In the genomic region with DNA sequence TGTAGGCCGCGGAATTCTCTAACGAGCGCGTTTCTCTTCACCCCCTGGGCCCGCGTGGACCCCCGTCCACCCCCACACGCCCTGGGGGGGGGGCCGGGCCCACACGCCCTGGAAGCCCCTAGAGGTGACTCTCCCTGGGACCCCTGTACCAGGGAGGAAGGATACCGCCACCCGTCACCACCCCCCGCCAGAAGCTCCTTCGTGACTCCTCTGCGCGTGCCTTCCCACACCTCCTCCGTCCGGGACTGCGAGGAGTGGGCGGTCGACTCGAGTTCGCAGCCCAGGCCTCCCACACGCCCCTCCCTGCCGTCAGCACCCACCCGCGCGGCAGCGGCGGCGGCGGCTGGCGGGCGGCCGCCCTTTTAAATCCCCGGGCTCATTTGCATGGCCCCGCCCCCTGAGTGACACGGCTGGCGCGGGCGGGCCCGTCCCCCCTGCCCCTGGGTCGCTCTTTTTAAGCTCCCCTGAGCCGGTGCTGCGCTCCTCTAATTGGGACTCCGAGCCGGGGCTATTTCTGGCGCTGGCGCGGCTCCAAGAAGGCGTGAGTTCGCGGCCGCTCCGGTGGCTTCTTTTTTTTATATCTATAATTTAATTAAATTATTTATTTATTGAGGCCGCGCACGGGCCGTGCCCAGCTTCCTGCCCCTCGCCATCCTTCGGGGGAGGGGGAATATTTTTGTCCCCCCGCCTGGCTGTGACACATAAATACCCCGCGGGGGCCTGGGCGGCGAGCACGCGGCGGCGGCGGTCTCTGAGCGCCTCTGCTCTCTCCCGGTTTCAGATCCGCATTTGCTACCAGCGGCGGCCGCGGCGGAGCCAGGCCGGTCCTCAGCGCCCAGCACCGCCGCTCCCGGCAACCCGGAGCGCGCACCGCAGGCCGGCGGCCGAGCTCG, we compare ENCODE assay signal across 8 cellular contexts. TPM values are rescaled to one million over a fixed set of nuclear protein-coding genes. Genes with fewer than 3 reads are reported as not detected.
A peak's percentile ranks its signal among the peaks of the same experiment; 100 is the strongest.
DNase-seq lines count a peak whose midpoint lies in the region; FAIRE-seq and TF ChIP-seq lines count a peak whose summit lies in the region.

TSS of gene HMGA1 (plus strand) at position 451 of the 893 bp plus-strand sequence. CDS start 3,908 bp downstream, outside the sequence.

- H3K9me3 Mint-ChIP-seq in neural progenitor cell, result no peaks in the 10 kb centered on the region

- H3K36me3 Mint-ChIP-seq in neural progenitor cell, result peaks cover 8% of the 10 kb centered on the region

- peak within 1 kb of the TSS; percentile 91 for H3K9ac ChIP-seq in neural progenitor cell

- H3K79me2 ChIP-seq in neural progenitor cell (ENCODE audit: low read depth), result peaks cover 67% of the 10 kb centered on the region

- peaks cover 76% of the 10 kb centered on the region for H3F3A ChIP-seq in neural progenitor cell (ENCODE audit: low read depth)

- H3K36me3 ChIP-seq in MG63 (peaks cover 5% of the 10 kb centered on the region; the same call in 1 of the 2 replicates), neural progenitor cell (peaks cover 6% of the 10 kb centered on the region)

- H3K4me3 ChIP-seq in MG63 (peak within 1 kb of the TSS; percentile 69), foreskin fibroblast (ENCODE audit: low read depth in 1 of 2, low read length in 2 of 2) (peak within 1 kb of the TSS; percentile 66 to 69), neural progenitor cell (peak within 1 kb of the TSS; percentile 99)

- peaks cover 4% of the 10 kb centered on the region for H3K27me3 Mint-ChIP-seq in neural progenitor cell (ENCODE audit: insufficient read depth, low read depth)

- peak; percentile 90 for DNase-seq in EH (ENCODE audit: low read depth)
- DNase-seq in H54 (ENCODE audit: insufficient read length, low spot score), result peak; percentile 96
- peak; percentile 82 for DNase-seq in MG63
- DNase-seq in SIG-M5 treated with dmso at 0.1 percent for 504 hours (lab: John Stamatoyannopoulos, UW; ENCODE audit: unreplicated experiment), result peak; percentile 88
- DNase-seq in activated gamma-delta T cell (lab: John Stamatoyannopoulos, UW), result peak; percentile 81
- DNase-seq in foreskin fibroblast, result peak; percentile 97 to 99
- DNase-seq in neural progenitor cell (ENCODE audit: low spot score), result peak; percentile 98
- peak; percentile 59 for DNase-seq in stromal cell of bone marrow (ENCODE audit: low read depth)

- H3K4me3 Mint-ChIP-seq in neural progenitor cell, result peak within 1 kb of the TSS; percentile 89

- peaks cover 41% of the 10 kb centered on the region for H4K20me1 ChIP-seq in neural progenitor cell (ENCODE audit: low read depth)

- H3K27ac Mint-ChIP-seq in neural progenitor cell, result peak within 1 kb of the TSS; percentile 98

- TF ChIP-seq POLR2A in H54 (IDR thresholded peaks at IDR 0.05; ENCODE audit: low read depth, low read length), result peak; percentile 59

- H3K27me3 ChIP-seq in MG63 (no peaks in the 10 kb centered on the region), neural progenitor cell (no peaks in the 10 kb centered on the region)

- H3K9me3 ChIP-seq in MG63, result no peaks in the 10 kb centered on the region
- no peaks in the 10 kb centered on the region for H3K9me3 ChIP-seq in neural progenitor cell (ENCODE audit: low read depth)

- TF ChIP-seq CTCF in foreskin fibroblast (IDR thresholded peaks at IDR 0.05; ENCODE audit: low read depth, low read length), result no peak
- TF ChIP-seq CTCF in neural progenitor cell (IDR thresholded peaks at IDR 0.05), result no peak

- H3K4me2 ChIP-seq in neural progenitor cell, result peak within 1 kb of the TSS; percentile 100

- peak within 1 kb of the TSS; percentile 100 for H3K27ac ChIP-seq in neural progenitor cell

- no peak for FAIRE-seq in H54 (lab: Jason Lieb, UNC)

- peaks cover 43% of the 10 kb centered on the region for H3K4me1 ChIP-seq in neural progenitor cell

- H3K4me1 Mint-ChIP-seq in neural progenitor cell, result peaks cover 41% of the 10 kb centered on the region

- H2AFZ ChIP-seq in neural progenitor cell (replicated peaks), result no peak within 1 kb of the TSS

RNA-seq across cellular contexts. Expression of gene HMGA1, which starts in this region (rescaled TPM):
- total RNA-seq in MG63 (2014; rRNA removed; shearing (Covaris generic); ENCODE audit: low replicate concordance), result 65.7 and 74.6 TPM in 2 replicates
- 417 and 1,058 TPM in 2 replicates for total RNA-seq in neural progenitor cell (ENCODE audit: low replicate concordance)

Comparison
In these comparisons a context has a peak if more than half of its experiments do, and no peak if none do; other contexts are left out.
1. Peak in every context shown above with its lines: DNase-seq, H3K4me3 ChIP-seq and H3K27ac ChIP-seq.